ENCODE assay signal across 21 cellular contexts in the genomic region with DNA sequence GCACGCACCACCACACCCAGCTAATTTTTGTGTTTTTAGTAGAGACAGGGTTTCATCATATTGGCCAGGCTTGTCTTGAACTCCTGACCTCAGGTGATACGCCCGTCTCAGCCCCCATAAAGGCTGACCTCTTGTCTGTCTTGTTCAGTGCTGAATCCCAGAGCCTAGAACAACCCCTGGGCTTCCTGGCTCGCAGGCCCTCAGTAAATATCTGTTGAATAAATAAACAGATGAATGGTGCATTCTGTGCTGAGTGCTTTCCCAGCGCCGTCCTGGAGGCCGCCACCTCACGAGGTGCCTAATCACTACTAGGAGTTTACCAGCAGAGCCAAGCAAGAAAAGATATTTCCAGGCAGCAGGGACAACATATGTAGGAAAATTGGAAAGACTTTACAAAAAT.
DNase-seq lines count a peak whose midpoint lies in the region; ATAC-seq and TF ChIP-seq lines count a peak whose summit lies in the region.
"Had no signal": no experiment of that assay in that cellular context is flagged by ENCODE, and none has a peak within 500 bp of the region (broad histone marks: within the 10 kb centered on the region; RNA-seq: fewer than 3 reads in every experiment).

No MANE protein-coding gene starts in this region.

- WGBS in testis, 2 donors = 76 to 85% methylated on average over 5 to 8 of the region's 8 CpGs

- H3K9me3 ChIP-seq in testis = no peaks in the 10 kb centered on the region
- H3K9me3 ChIP-seq: Caco-2, HAP-1, Peyer's patch, SK-N-SH had no signal

- DNase-seq in NCI-H748 (lab: John Stamatoyannopoulos, UW; ENCODE audit: unreplicated experiment) = peak; percentile 60
- DNase-seq in NCI-H748 treated with DMSO at 0.1 percent for 48 hours (lab: John Stamatoyannopoulos, UW) = no peak
- peak; percentile 66 for DNase-seq in NCI-H69 (lab: John Stamatoyannopoulos, UW)
- DNase-seq in glutamatergic neuron = no peak
- DNase-seq in testis = peak; percentile 22
- no peak for DNase-seq in DMS79 treated with DMSO at 0.1 percent for 48 hours (lab: John Stamatoyannopoulos, UW)
- DNase-seq: Caco-2; CD4-positive, CD25-positive, alpha-beta regulatory T cell; DMS79; KBM-7; NCI-H1436; NCI-H2081 treated with DMSO at 0.1 percent for 48 hours; NCI-H510A; Peyer's patch; SK-N-SH had no signal

- H3K36me3 ChIP-seq in testis (ENCODE audit: low read depth, missing control alignments) = no peaks in the 10 kb centered on the region
- H3K36me3 ChIP-seq: HAP-1, Peyer's patch had no signal

- intact Hi-C loops in testis (cut with DNase I; ENCODE audit: low total_unique reads) = no loop called here

- no peaks in the 10 kb centered on the region for H3K36me3 Mint-ChIP-seq in glutamatergic neuron (ENCODE audit: unreplicated experiment)
- H3K36me3 Mint-ChIP-seq: CD4-positive, CD25-positive, alpha-beta regulatory T cell had no signal

- TF ChIP-seq CTCF in glutamatergic neuron (IDR thresholded peaks at IDR 0.05; ENCODE audit: partially characterized antibody, unreplicated experiment) (no peak), testis (IDR thresholded peaks at IDR 0.05) (no peak)

- no peak overlapping the region for H3K4me3 Mint-ChIP-seq in glutamatergic neuron (ENCODE audit: unreplicated experiment)
- H3K4me3 Mint-ChIP-seq: B cell; CD4-positive, CD25-positive, alpha-beta regulatory T cell had no signal

- H3K27me3 Mint-ChIP-seq in glutamatergic neuron (ENCODE audit: unreplicated experiment) = peaks cover 2% of the 10 kb centered on the region
- H3K27me3 Mint-ChIP-seq: B cell; CD4-positive, CD25-positive, alpha-beta regulatory T cell had no signal

- no peaks in the 10 kb centered on the region for H3K9me3 Mint-ChIP-seq in glutamatergic neuron (ENCODE audit: unreplicated experiment)
- H3K9me3 Mint-ChIP-seq: CD4-positive, CD25-positive, alpha-beta regulatory T cell had no signal

- no peak overlapping the region for H3K4me3 ChIP-seq in testis
- H3K4me3 ChIP-seq: HAP-1, Peyer's patch had no signal

- no peak overlapping the region for H3K27ac ChIP-seq in testis
- H3K27ac ChIP-seq: 22Rv1, Peyer's patch had no signal

- peaks cover 19% of the 10 kb centered on the region for H3K4me1 Mint-ChIP-seq in glutamatergic neuron (ENCODE audit: low read depth, unreplicated experiment)
- H3K4me1 Mint-ChIP-seq: B cell had no signal

- TF ChIP-seq POLR2A in testis (IDR thresholded peaks at IDR 0.05) = no peak

- H3K4me1 ChIP-seq in testis = peaks cover 4% of the 10 kb centered on the region
- H3K4me1 ChIP-seq: Caco-2, HAP-1 had no signal

- H3K27me3 ChIP-seq in testis = no peaks in the 10 kb centered on the region
- H3K27me3 ChIP-seq: Peyer's patch had no signal

- H3K27ac Mint-ChIP-seq in glutamatergic neuron (ENCODE audit: unreplicated experiment) = peak overlapping the region; percentile 41
- H3K27ac Mint-ChIP-seq: B cell had no signal

- ATAC-seq in GM19455 (IDR thresholded peaks at IDR 0.05; ENCODE audit: unreplicated experiment) (no peak), GM19324 (IDR thresholded peaks at IDR 0.05; ENCODE audit: low FRiP score, unreplicated experiment) (no peak)
- ATAC-seq: Right ventricle myocardium inferior had no signal

Comparison
In these comparisons a context has a peak if more than half of its experiments do, and no peak if none do; other contexts are left out.
1. DNase-seq: peak in NCI-H748 (single experiment), NCI-H69 (single experiment) and testis (single experiment); none in NCI-H748 treated with DMSO at 0.1 percent for 48 hours (single experiment), glutamatergic neuron (single experiment) and DMS79 treated with DMSO at 0.1 percent for 48 hours (single experiment).